2 cellular contexts compared by ENCODE assay signal in the genomic region with DNA sequence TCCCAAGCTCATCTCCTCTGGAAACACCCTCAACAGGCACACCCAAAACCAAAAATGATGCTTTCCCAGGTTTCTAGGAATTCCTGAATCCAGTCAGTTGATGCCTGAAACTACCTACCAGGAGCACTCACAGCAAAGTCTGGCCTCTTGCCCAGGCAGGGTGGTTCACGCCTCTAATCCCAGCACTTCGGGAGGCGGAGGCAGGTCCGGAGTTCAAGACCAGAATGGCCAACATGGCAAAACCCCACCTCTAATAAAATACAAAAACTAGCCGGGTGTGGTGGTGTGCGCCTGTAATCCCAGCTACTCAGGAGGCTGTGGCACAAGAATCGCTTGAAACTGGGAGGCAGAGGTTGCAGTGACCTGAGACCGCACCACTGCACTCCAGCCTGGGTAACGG.
TF ChIP-seq lines count a peak whose summit lies in the region.

No MANE protein-coding gene starts in this region.

TF ChIP-seq in HepG2, 621 proteins besides CTCF, POLR2A, EP300 and RAD21:
- TF ChIP-seq ZFX (CRISPR knock-in tag; IDR thresholded peaks at IDR 0.05; ENCODE audit: low read depth) (no peak), ZNF562 (CRISPR knock-in tag; IDR thresholded peaks at IDR 0.05; ENCODE audit: borderline replicate concordance) (no peak), KDM6A (CRISPR knock-in tag; IDR thresholded peaks at IDR 0.05; ENCODE audit: low read depth) (no peak), TGIF2 (CRISPR knock-in tag; IDR thresholded peaks at IDR 0.05) (no peak), ZNF607 (CRISPR knock-in tag; IDR thresholded peaks at IDR 0.05; ENCODE audit: borderline replicate concordance) (no peak), ZNF34 (CRISPR knock-in tag; IDR thresholded peaks at IDR 0.05; ENCODE audit: borderline replicate concordance) (no peak), BCL6 (CRISPR knock-in tag; IDR thresholded peaks at IDR 0.05) (peak; percentile 49; the same call in 1 of the 2 replicates), ZFP90 (CRISPR knock-in tag; IDR thresholded peaks at IDR 0.05; ENCODE audit: borderline replicate concordance) (no peak), ZNF672 (CRISPR knock-in tag; IDR thresholded peaks at IDR 0.05) (no peak), ZMYM2 (CRISPR knock-in tag; IDR thresholded peaks at IDR 0.05) (0 out of 2 replicates have a peak, but pooled peaks have one; percentile 22), ZNF431 (CRISPR knock-in tag; IDR thresholded peaks at IDR 0.05; ENCODE audit: borderline replicate concordance, low read depth) (no peak), SMAD3 (CRISPR knock-in tag; IDR thresholded peaks at IDR 0.05) (no peak)
- TF ChIP-seq, protein P1, sequence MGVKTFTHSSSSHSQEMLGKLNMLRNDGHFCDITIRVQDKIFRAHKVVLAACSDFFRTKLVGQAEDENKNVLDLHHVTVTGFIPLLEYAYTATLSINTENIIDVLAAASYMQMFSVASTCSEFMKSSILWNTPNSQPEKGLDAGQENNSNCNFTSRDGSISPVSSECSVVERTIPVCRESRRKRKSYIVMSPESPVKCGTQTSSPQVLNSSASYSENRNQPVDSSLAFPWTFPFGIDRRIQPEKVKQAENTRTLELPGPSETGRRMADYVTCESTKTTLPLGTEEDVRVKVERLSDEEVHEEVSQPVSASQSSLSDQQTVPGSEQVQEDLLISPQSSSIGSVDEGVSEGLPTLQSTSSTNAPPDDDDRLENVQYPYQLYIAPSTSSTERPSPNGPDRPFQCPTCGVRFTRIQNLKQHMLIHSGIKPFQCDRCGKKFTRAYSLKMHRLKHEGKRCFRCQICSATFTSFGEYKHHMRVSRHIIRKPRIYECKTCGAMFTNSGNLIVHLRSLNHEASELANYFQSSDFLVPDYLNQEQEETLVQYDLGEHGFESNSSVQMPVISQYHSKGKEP (CRISPR knock-in tag; IDR thresholded peaks at IDR 0.05), result no peak
- TF ChIP-seq, protein P2, sequence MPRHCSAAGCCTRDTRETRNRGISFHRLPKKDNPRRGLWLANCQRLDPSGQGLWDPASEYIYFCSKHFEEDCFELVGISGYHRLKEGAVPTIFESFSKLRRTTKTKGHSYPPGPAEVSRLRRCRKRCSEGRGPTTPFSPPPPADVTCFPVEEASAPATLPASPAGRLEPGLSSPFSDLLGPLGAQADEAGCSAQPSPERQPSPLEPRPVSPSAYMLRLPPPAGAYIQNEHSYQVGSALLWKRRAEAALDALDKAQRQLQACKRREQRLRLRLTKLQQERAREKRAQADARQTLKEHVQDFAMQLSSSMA (CRISPR knock-in tag; IDR thresholded peaks at IDR 0.05), result no peak
- TF ChIP-seq, protein P3, sequence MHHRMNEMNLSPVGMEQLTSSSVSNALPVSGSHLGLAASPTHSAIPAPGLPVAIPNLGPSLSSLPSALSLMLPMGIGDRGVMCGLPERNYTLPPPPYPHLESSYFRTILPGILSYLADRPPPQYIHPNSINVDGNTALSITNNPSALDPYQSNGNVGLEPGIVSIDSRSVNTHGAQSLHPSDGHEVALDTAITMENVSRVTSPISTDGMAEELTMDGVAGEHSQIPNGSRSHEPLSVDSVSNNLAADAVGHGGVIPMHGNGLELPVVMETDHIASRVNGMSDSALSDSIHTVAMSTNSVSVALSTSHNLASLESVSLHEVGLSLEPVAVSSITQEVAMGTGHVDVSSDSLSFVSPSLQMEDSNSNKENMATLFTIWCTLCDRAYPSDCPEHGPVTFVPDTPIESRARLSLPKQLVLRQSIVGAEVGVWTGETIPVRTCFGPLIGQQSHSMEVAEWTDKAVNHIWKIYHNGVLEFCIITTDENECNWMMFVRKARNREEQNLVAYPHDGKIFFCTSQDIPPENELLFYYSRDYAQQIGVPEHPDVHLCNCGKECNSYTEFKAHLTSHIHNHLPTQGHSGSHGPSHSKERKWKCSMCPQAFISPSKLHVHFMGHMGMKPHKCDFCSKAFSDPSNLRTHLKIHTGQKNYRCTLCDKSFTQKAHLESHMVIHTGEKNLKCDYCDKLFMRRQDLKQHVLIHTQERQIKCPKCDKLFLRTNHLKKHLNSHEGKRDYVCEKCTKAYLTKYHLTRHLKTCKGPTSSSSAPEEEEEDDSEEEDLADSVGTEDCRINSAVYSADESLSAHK (CRISPR knock-in tag; IDR thresholded peaks at IDR 0.05; ENCODE audit: borderline replicate concordance), result no peak
- TF ChIP-seq, protein P4, sequence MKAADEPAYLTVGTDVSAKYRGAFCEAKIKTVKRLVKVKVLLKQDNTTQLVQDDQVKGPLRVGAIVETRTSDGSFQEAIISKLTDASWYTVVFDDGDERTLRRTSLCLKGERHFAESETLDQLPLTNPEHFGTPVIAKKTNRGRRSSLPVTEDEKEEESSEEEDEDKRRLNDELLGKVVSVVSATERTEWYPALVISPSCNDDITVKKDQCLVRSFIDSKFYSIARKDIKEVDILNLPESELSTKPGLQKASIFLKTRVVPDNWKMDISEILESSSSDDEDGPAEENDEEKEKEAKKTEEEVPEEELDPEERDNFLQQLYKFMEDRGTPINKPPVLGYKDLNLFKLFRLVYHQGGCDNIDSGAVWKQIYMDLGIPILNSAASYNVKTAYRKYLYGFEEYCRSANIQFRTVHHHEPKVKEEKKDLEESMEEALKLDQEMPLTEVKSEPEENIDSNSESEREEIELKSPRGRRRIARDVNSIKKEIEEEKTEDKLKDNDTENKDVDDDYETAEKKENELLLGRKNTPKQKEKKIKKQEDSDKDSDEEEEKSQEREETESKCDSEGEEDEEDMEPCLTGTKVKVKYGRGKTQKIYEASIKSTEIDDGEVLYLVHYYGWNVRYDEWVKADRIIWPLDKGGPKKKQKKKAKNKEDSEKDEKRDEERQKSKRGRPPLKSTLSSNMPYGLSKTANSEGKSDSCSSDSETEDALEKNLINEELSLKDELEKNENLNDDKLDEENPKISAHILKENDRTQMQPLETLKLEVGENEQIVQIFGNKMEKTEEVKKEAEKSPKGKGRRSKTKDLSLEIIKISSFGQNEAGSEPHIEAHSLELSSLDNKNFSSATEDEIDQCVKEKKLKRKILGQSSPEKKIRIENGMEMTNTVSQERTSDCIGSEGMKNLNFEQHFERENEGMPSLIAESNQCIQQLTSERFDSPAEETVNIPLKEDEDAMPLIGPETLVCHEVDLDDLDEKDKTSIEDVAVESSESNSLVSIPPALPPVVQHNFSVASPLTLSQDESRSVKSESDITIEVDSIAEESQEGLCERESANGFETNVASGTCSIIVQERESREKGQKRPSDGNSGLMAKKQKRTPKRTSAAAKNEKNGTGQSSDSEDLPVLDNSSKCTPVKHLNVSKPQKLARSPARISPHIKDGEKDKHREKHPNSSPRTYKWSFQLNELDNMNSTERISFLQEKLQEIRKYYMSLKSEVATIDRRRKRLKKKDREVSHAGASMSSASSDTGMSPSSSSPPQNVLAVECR (CRISPR knock-in tag; IDR thresholded peaks at IDR 0.05; ENCODE audit: borderline replicate concordance), result no peak

TF ChIP-seq in WTC11, 78 proteins besides CTCF, POLR2A, EP300 and RAD21:
- TF ChIP-seq MYBL2 (CRISPR knock-in tag; IDR thresholded peaks at IDR 0.05) (no peak), TP53 (CRISPR knock-in tag; IDR thresholded peaks at IDR 0.05) (no peak), SOX15 (CRISPR knock-in tag; IDR thresholded peaks at IDR 0.05) (no peak), ZNF219 (CRISPR knock-in tag; IDR thresholded peaks at IDR 0.05; ENCODE audit: borderline replicate concordance) (no peak), MXD4 (CRISPR knock-in tag; IDR thresholded peaks at IDR 0.05; ENCODE audit: borderline replicate concordance) (no peak), EMX1 (CRISPR knock-in tag; IDR thresholded peaks at IDR 0.05) (no peak), ZNF317 (CRISPR knock-in tag; IDR thresholded peaks at IDR 0.05; ENCODE audit: borderline replicate concordance, low read depth) (no peak)
- TF ChIP-seq, protein P5, sequence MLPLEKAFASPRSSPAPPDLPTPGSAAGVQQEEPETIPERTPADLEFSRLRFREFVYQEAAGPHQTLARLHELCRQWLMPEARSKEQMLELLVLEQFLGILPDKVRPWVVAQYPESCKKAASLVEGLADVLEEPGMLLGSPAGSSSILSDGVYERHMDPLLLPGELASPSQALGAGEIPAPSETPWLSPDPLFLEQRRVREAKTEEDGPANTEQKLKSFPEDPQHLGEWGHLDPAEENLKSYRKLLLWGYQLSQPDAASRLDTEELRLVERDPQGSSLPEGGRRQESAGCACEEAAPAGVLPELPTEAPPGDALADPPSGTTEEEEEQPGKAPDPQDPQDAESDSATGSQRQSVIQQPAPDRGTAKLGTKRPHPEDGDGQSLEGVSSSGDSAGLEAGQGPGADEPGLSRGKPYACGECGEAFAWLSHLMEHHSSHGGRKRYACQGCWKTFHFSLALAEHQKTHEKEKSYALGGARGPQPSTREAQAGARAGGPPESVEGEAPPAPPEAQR (CRISPR knock-in tag; IDR thresholded peaks at IDR 0.05), result no peak
- TF ChIP-seq, protein P6, sequence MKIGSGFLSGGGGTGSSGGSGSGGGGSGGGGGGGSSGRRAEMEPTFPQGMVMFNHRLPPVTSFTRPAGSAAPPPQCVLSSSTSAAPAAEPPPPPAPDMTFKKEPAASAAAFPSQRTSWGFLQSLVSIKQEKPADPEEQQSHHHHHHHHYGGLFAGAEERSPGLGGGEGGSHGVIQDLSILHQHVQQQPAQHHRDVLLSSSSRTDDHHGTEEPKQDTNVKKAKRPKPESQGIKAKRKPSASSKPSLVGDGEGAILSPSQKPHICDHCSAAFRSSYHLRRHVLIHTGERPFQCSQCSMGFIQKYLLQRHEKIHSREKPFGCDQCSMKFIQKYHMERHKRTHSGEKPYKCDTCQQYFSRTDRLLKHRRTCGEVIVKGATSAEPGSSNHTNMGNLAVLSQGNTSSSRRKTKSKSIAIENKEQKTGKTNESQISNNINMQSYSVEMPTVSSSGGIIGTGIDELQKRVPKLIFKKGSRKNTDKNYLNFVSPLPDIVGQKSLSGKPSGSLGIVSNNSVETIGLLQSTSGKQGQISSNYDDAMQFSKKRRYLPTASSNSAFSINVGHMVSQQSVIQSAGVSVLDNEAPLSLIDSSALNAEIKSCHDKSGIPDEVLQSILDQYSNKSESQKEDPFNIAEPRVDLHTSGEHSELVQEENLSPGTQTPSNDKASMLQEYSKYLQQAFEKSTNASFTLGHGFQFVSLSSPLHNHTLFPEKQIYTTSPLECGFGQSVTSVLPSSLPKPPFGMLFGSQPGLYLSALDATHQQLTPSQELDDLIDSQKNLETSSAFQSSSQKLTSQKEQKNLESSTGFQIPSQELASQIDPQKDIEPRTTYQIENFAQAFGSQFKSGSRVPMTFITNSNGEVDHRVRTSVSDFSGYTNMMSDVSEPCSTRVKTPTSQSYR (CRISPR knock-in tag; IDR thresholded peaks at IDR 0.05), result no peak
